22 cellular contexts compared by ENCODE assay signal in genomic region chr20:18258126-18258860, GRCh38. TPM values are rescaled to one million over a fixed set of nuclear protein-coding genes. Genes with fewer than 3 reads are reported as not detected.
DNase-seq lines count a peak whose midpoint lies in the region; ATAC-seq and TF ChIP-seq lines count a peak whose summit lies in the region.
"Had no signal": no experiment of that assay in that cellular context is flagged by ENCODE, and none has a peak within 500 bp of the region (broad histone marks: within the 10 kb centered on the region; RNA-seq: fewer than 3 reads in every experiment).

No MANE protein-coding gene starts in this region.

- no peak for ATAC-seq in Panc1
- ATAC-seq in activated T-helper 17 cell treated with anti-CD3 and anti-CD28 coated beads, Interleukin-2, amount 50 U/mL, for 72 hours (replicated peaks), result no peak
- no peak for ATAC-seq in GM19328 (IDR thresholded peaks at IDR 0.05; ENCODE audit: unreplicated experiment)
- ATAC-seq in GM18861 (IDR thresholded peaks at IDR 0.05; ENCODE audit: unreplicated experiment), result no peak
- ATAC-seq: activated CD4-positive, CD25-positive, alpha-beta regulatory T cell treated with anti-CD3 and anti-CD28 coated beads, Interleukin-2, amount 50 U/mL, for 24 hours; activated T-cell treated with anti-CD3 and anti-CD28 coated beads, Interleukin-2, amount 50 U/mL, for 72 hours; body of pancreas had no signal

- peaks cover 5% of the 10 kb centered on the region for H3K27me3 Mint-ChIP-seq in activated T-helper 17 cell treated with anti-CD3 and anti-CD28 coated beads, Interleukin-2, amount 50 U/mL, for 72 hours
- H3K27me3 Mint-ChIP-seq: IgD-negative memory B cell had no signal

- no peak overlapping the region for H3K4me3 Mint-ChIP-seq in activated T-helper 17 cell treated with anti-CD3 and anti-CD28 coated beads, Interleukin-2, amount 50 U/mL, for 72 hours
- H3K4me3 Mint-ChIP-seq: activated naive CD8-positive, alpha-beta T cell; activated T-cell treated with anti-CD3 and anti-CD28 coated beads, Interleukin-2, amount 50 U/mL, for 72 hours; IgD-negative memory B cell had no signal

- no peaks in the 10 kb centered on the region for H3K9me3 Mint-ChIP-seq in activated T-helper 17 cell treated with anti-CD3 and anti-CD28 coated beads, Interleukin-2, amount 50 U/mL, for 72 hours
- H3K9me3 Mint-ChIP-seq: activated T-cell treated with anti-CD3 and anti-CD28 coated beads, Interleukin-2, amount 50 U/mL, for 72 hours; IgD-negative memory B cell had no signal

- H3K27ac Mint-ChIP-seq in activated T-helper 17 cell treated with anti-CD3 and anti-CD28 coated beads, Interleukin-2, amount 50 U/mL, for 72 hours, result no peak overlapping the region
- H3K27ac Mint-ChIP-seq: activated naive CD8-positive, alpha-beta T cell; activated T-cell treated with anti-CD3 and anti-CD28 coated beads, Interleukin-2, amount 50 U/mL, for 72 hours; IgD-negative memory B cell had no signal

- peak; percentile 11 for DNase-seq in AG08395 (ENCODE audit: low spot score)
- DNase-seq in H7, result peak; percentile 24
- DNase-seq in Panc1 (ENCODE audit: low read depth, low spot score), result no peak
- DNase-seq in esophagus muscularis mucosa (ENCODE audit: extremely low spot score), result peak; percentile 53
- DNase-seq in AML-193 (lab: John Stamatoyannopoulos, UW), result no peak
- DNase-seq: activated T-cell treated with anti-CD3 and anti-CD28 coated beads, Interleukin-2, amount 50 U/mL, for 72 hours; body of pancreas; Caco-2; NCI-H1048; NCI-H2081; NCI-H524 treated with DMSO at 0.1 percent for 48 hours; PC-9; testis had no signal

- TF ChIP-seq CTCF in Panc1 (IDR thresholded peaks at IDR 0.05) (peak; percentile 56), esophagus muscularis mucosa (IDR thresholded peaks at IDR 0.05) (no peak)

- no peak for TF ChIP-seq POLR2A in esophagus muscularis mucosa (IDR thresholded peaks at IDR 0.05; ENCODE audit: low read depth)

- H3K4me1 Mint-ChIP-seq in activated T-helper 17 cell treated with anti-CD3 and anti-CD28 coated beads, Interleukin-2, amount 50 U/mL, for 72 hours, result no peaks in the 10 kb centered on the region
- H3K4me1 Mint-ChIP-seq: IgD-negative memory B cell had no signal

- H3K27ac ChIP-seq in Panc1 (ENCODE audit: low read length), result no peak overlapping the region
- no peak overlapping the region for H3K27ac ChIP-seq in esophagus muscularis mucosa (replicated peaks in 1 of 4)
- H3K27ac ChIP-seq: body of pancreas, right atrium auricular region, testis had no signal

- TF ChIP-seq EP300 in esophagus muscularis mucosa (IDR thresholded peaks at IDR 0.05), result no peak

- intact Hi-C loops in Panc1 (cut with micrococcal nuclease; ENCODE audit: unreplicated experiment), result no loop called here
- intact Hi-C loops in esophagus muscularis mucosa (cut with DNase I), result no loop called here

- WGBS in esophagus muscularis mucosa, result 72% methylated on average over 12 of the region's 12 CpGs

- no TSS peak for BruUV-seq in Panc1 (replicated peaks; lab: Mats Ljungman, UMichigan)

- H3K36me3 ChIP-seq in H7 (replicated peaks; ENCODE audit: control insufficient read depth, insufficient read depth, low read length) (no peaks in the 10 kb centered on the region), Panc1 (ENCODE audit: control insufficient read depth, insufficient read depth, low read length) (no peaks in the 10 kb centered on the region), esophagus muscularis mucosa (no peaks in the 10 kb centered on the region)
- H3K36me3 ChIP-seq: HAP-1, right atrium auricular region had no signal

- H3K36me3 Mint-ChIP-seq in activated T-helper 17 cell treated with anti-CD3 and anti-CD28 coated beads, Interleukin-2, amount 50 U/mL, for 72 hours (ENCODE audit: low read depth), result no peaks in the 10 kb centered on the region
- H3K36me3 Mint-ChIP-seq: activated naive CD8-positive, alpha-beta T cell; IgD-negative memory B cell had no signal

- in situ Hi-C loops in Panc1 (cut with HindIII; ENCODE audit: low pct_unique_long_range_greater_than_20kb, low sequenced_read_pairs), result no loop called here

- POLR2A ChIA-PET in Panc1 (lab: Charles Lee), result no interaction called here

- no peak overlapping the region for H3K4me3 ChIP-seq in H7 (ENCODE audit: insufficient read depth, low read depth, low read length)
- no peak overlapping the region for H3K4me3 ChIP-seq in Panc1 (ENCODE audit: low read depth in 2 of 2, low read length in 2 of 2)
- no peak overlapping the region for H3K4me3 ChIP-seq in esophagus muscularis mucosa
- H3K4me3 ChIP-seq: body of pancreas, HAP-1, lung, PC-9, right atrium auricular region, testis had no signal

- no peaks in the 10 kb centered on the region for H3K4me1 ChIP-seq in Panc1 (ENCODE audit: control insufficient read depth, insufficient read depth, low read length)
- H3K4me1 ChIP-seq in esophagus muscularis mucosa, result no peaks in the 10 kb centered on the region
- H3K4me1 ChIP-seq: body of pancreas, HAP-1, right atrium auricular region, testis had no signal

- CTCF ChIA-PET in Panc1 (lab: Charles Lee), result interaction anchor here (0.6 kb wide), 1 partner anchor 337 kb away, joined by 3 read pairs; no protein-coding TSS in a partner anchor

- H3K27me3 ChIP-seq in H7 (ENCODE audit: control insufficient read depth, insufficient read depth, low read length) (no peaks in the 10 kb centered on the region), Panc1 (ENCODE audit: control insufficient read depth, insufficient read depth, low read length) (no peaks in the 10 kb centered on the region), esophagus muscularis mucosa (peaks cover 0 to 4% (median 0%) of the 10 kb centered on the region in 4 donors)
- H3K27me3 ChIP-seq: body of pancreas, right atrium auricular region, testis had no signal

- H3K9me3 ChIP-seq in Panc1 (ENCODE audit: control insufficient read depth, insufficient read depth, low read depth, low read length) (no peaks in the 10 kb centered on the region), esophagus muscularis mucosa (no peaks in the 10 kb centered on the region)
- H3K9me3 ChIP-seq: body of pancreas, Caco-2, HAP-1, right atrium auricular region, testis had no signal

RNA-seq across cellular contexts. Expression of gene ZNF133, which starts 30.0 kb away (rescaled TPM):
- total RNA-seq in H7 (2014; rRNA removed; shearing (Covaris generic)), result 25.5 and 29.0 TPM in 2 replicates
- total RNA-seq in Panc1 (2021; ENCODE audit: unreplicated experiment) (8.2 TPM), esophagus muscularis mucosa (10 to 100 TPM; 10.9 to 18.9 (median 14.6) TPM)
- polyA plus RNA-seq in Panc1 (2012; ENCODE audit: insufficient read length), result 10.7 TPM
- total RNA-seq in activated T-helper 17 cell treated with anti-CD3 and anti-CD28 coated beads, Interleukin-2, amount 50 U/mL, for 72 hours, result 1 to 10 TPM; 6.4 to 8.4 TPM

Comparison
In these comparisons a context has a peak if more than half of its experiments do, and no peak if none do; other contexts are left out.
1. DNase-seq: peak in AG08395 (single experiment), H7 (single experiment) and esophagus muscularis mucosa (single experiment); none in Panc1 (single experiment) and AML-193 (0 of 2).